ENCODE assay signal across 8 cellular contexts in the genomic region with DNA sequence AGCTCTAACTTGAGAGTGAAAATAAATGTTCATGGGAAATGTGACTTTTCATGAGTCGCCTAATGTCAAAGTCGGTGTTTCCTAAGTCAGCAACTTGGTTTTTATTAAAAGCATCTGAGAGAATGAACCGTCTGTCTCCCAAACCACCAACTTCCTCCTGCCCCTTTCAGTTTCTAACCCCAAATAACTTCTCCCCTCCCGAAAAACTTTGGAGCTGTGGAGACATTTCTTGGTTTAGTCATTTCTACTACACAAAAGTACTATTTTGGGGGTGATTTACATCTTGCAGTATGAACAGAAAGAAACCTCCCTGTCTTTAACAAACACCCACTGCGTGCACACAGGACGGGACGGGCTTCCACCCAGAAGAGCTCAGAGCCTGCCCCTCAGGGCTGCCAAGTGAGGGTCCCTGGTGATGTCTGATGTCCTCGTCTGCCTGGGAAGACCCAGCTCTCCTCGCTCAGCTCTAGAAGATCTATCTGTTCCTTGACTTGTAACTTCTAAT.
DNase-seq lines count a peak whose midpoint lies in the region; ATAC-seq and TF ChIP-seq lines count a peak whose summit lies in the region.

No MANE protein-coding gene starts in this region.

- H3K79me2 ChIP-seq in ACC112 (ENCODE audit: control insufficient read depth, insufficient read depth, low read length, unreplicated experiment): peaks cover 51% of the 10 kb centered on the region

- H3K4me1 ChIP-seq in ACC112 (ENCODE audit: control insufficient read depth, insufficient read depth, low read length, unreplicated experiment): peaks cover 59% of the 10 kb centered on the region
- peaks cover 59% of the 10 kb centered on the region for H3K4me1 ChIP-seq in SJSA1 (replicated peaks)
- H3K4me1 ChIP-seq in esophagus muscularis mucosa: peaks cover 65 to 87% (median 83%) of the 10 kb centered on the region in 4 donors

- DNase-seq in SJSA1 (ENCODE audit: low read depth in 1 of 2, low spot score in 2 of 2) (peak in 1 of 2 experiments; percentile 45), esophagus muscularis mucosa (ENCODE audit: extremely low spot score) (no peak), cerebellum (ENCODE audit: low spot score) (no peak), SW480 (ENCODE audit: low spot score) (no peak)
- peak; percentile 68 for DNase-seq in stimulated activated CD4-positive, alpha-beta T cell treated with anti-CD3 and anti-CD28 coated beads, Interleukin-15, amount 100 ng/mL, for 24 hours

- H3K36me3 ChIP-seq in ACC112 (ENCODE audit: insufficient read depth, low read length) (peaks cover 11% of the 10 kb centered on the region; the same call in 1 of the 2 replicates), SJSA1 (peaks cover 11% of the 10 kb centered on the region; the same call in 1 of the 2 replicates), esophagus muscularis mucosa (peaks cover 0 to 14% (median under 1%) of the 10 kb centered on the region in 4 donors)

- intact Hi-C loops in esophagus muscularis mucosa (cut with DNase I): loop anchor here (5.0 kb wide), 2 partner anchors 35 to 65 kb away; a partner anchor contains a TSS

- H3K9me3 ChIP-seq in SJSA1 (replicated peaks) (no peaks in the 10 kb centered on the region), esophagus muscularis mucosa (no peaks in the 10 kb centered on the region)

- TF ChIP-seq POLR2A in esophagus muscularis mucosa (IDR thresholded peaks at IDR 0.05; ENCODE audit: low read depth): no peak

- WGBS in esophagus muscularis mucosa: 62% methylated on average over 9 of the region's 9 CpGs

- H3K27ac ChIP-seq in ACC112 (ENCODE audit: low read depth, low read length): peak overlapping the region; percentile 98
- peak overlapping the region; percentile 75 for H3K27ac ChIP-seq in SJSA1
- peak overlapping the region; percentile 91 to 99 (median 96) for H3K27ac ChIP-seq in esophagus muscularis mucosa (replicated peaks in 1 of 4)

- no peak for TF ChIP-seq EP300 in esophagus muscularis mucosa (IDR thresholded peaks at IDR 0.05)

- H3K4me3 ChIP-seq in ACC112 (ENCODE audit: low read depth, low read length) (peak overlapping the region; percentile 46), SJSA1 (no peak overlapping the region), esophagus muscularis mucosa (no peak overlapping the region)

- no peaks in the 10 kb centered on the region for H3K27me3 ChIP-seq in ACC112 (ENCODE audit: insufficient read depth, low read length)
- no peaks in the 10 kb centered on the region for H3K27me3 ChIP-seq in SJSA1 (replicated peaks)
- no peaks in the 10 kb centered on the region for H3K27me3 ChIP-seq in esophagus muscularis mucosa

- no peak overlapping the region for H2AFZ ChIP-seq in ACC112 (ENCODE audit: low read length, unreplicated experiment)

- TF ChIP-seq CTCF in esophagus muscularis mucosa (IDR thresholded peaks at IDR 0.05): no peak

- peak; percentile 62 for ATAC-seq in GM18861 (IDR thresholded peaks at IDR 0.05; ENCODE audit: unreplicated experiment)
- peak; percentile 58 for ATAC-seq in HG02981 (IDR thresholded peaks at IDR 0.05; ENCODE audit: unreplicated experiment)
